In the genomic region with DNA sequence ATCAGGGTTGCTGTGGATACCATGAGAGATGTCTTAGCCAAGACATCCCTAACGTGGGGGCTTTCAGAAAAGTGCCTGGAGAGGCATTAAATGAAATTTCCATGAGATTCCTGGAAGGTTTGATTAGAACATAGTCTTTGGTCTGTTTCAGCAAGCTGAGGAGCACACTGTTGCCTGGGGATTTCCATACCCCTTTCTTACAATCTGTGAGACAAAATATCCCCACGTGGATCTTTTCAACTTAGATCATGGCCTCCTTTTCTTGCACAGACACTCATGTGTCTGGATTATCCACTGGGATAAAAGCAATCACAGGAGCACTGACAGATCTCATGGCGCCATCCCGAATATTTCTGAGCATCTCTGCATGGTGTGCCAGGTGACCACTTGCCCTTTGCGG, we compare ENCODE assay signal across 24 cellular contexts. TPM values are rescaled to one million over a fixed set of nuclear protein-coding genes. Genes with fewer than 3 reads are reported as not detected.
"Had no signal": no experiment of that assay in that cellular context is flagged by ENCODE, and none has a peak within 500 bp of the region (broad histone marks: within the 10 kb centered on the region; RNA-seq: fewer than 3 reads in every experiment).

No MANE protein-coding gene starts in this region.

- H3K36me3 Mint-ChIP-seq: activated CD4-positive, alpha-beta memory T cell treated with anti-CD3 and anti-CD28 coated beads for 36 hours; activated naive CD4-positive, alpha-beta T cell treated with anti-CD3 and anti-CD28 coated beads, Interleukin-2, amount 50 U/mL, for 72 hours had no signal

- H3K9me3 Mint-ChIP-seq: activated CD4-positive, alpha-beta memory T cell treated with anti-CD3 and anti-CD28 coated beads for 36 hours; activated CD4-positive, alpha-beta T cell treated with anti-CD3 and anti-CD28 coated beads, Interleukin-2, amount 10 ng/mL, durations not matched to agents 24 days and 14 days; activated naive CD4-positive, alpha-beta T cell treated with anti-CD3 and anti-CD28 coated beads for 36 hours; activated T-cell treated with anti-CD3 and anti-CD28 coated beads, Interleukin-2, amount 50 U/mL, for 4 hours; activated T-helper 1 cell treated with anti-CD3 and anti-CD28 coated beads, Interleukin-12 subunit alpha, Interleukin-12 subunit beta, Interleukin-2, Interleukin-4 antibody, amounts not matched to agents 30 ng/mL and 10 ng/mL and 1 ng/mL, durations not matched to agents 14 hours and 24 hours and 36 hours; central memory CD8-positive, alpha-beta T cell had no signal

- H3K27ac Mint-ChIP-seq: activated CD4-positive, alpha-beta memory T cell treated with anti-CD3 and anti-CD28 coated beads for 36 hours; activated CD4-positive, alpha-beta T cell treated with anti-CD3 and anti-CD28 coated beads, Interleukin-2, amount 10 ng/mL, durations not matched to agents 24 days and 14 days; activated naive CD4-positive, alpha-beta T cell treated with anti-CD3 and anti-CD28 coated beads for 36 hours; activated naive CD4-positive, alpha-beta T cell treated with anti-CD3 and anti-CD28 coated beads, Interleukin-2, amount 50 U/mL, for 72 hours; activated T-helper 1 cell treated with anti-CD3 and anti-CD28 coated beads, Interleukin-12 subunit alpha, Interleukin-12 subunit beta, Interleukin-2, Interleukin-4 antibody, amounts not matched to agents 30 ng/mL and 10 ng/mL and 1 ng/mL, durations not matched to agents 14 hours and 24 hours and 36 hours had no signal

- H3K27me3 Mint-ChIP-seq: activated CD4-positive, alpha-beta memory T cell treated with anti-CD3 and anti-CD28 coated beads for 36 hours; activated CD4-positive, alpha-beta T cell treated with anti-CD3 and anti-CD28 coated beads, Interleukin-2, amount 10 ng/mL, durations not matched to agents 24 days and 14 days; central memory CD8-positive, alpha-beta T cell had no signal

- ATAC-seq: activated naive CD4-positive, alpha-beta T cell treated with anti-CD3 and anti-CD28 coated beads, Interleukin-2, amount 50 U/mL, for 72 hours; activated T-cell treated with anti-CD3 and anti-CD28 coated beads, Interleukin-2, amount 50 U/mL, for 4 hours; K562; Panc1 had no signal

- H3K4me3 ChIP-seq: ascending aorta, cardiac muscle cell, K562, SJCRH30, SK-N-MC had no signal

- H3K27ac ChIP-seq: ascending aorta, cardiac muscle cell, SJCRH30, SK-N-MC had no signal

- H3K27me3 ChIP-seq: ascending aorta, cardiac muscle cell had no signal

- H3K9me3 ChIP-seq: ascending aorta, SJCRH30 had no signal

- H3K36me3 ChIP-seq: ascending aorta, cardiac muscle cell, SJCRH30 had no signal

- DNase-seq: activated CD4-positive, alpha-beta memory T cell treated with anti-CD3 and anti-CD28 coated beads for 36 hours; activated CD4-positive, alpha-beta T cell treated with anti-CD3 and anti-CD28 coated beads, Interleukin-2, amount 10 ng/mL, durations not matched to agents 24 days and 14 days; activated CD8-positive, alpha-beta memory T cell treated with anti-CD3 and anti-CD28 coated beads, Interleukin-2, amount 50 U/mL, for 4 hours; activated gamma-delta T cell treated with Interleukin-2 at 50 U/mL for 16 hours; activated naive CD4-positive, alpha-beta T cell treated with anti-CD3 and anti-CD28 coated beads for 36 hours; activated T-cell treated with anti-CD3 and anti-CD28 coated beads for 4 hours; activated T-cell treated with anti-CD3 and anti-CD28 coated beads, Interleukin-2, amount 50 U/mL, for 4 hours; amniotic stem cell; NCI-H1105; NCI-H1436 had no signal

- H3K4me1 ChIP-seq: ascending aorta, SJCRH30 had no signal

- H3K4me3 Mint-ChIP-seq: activated CD4-positive, alpha-beta memory T cell treated with anti-CD3 and anti-CD28 coated beads for 36 hours; activated CD4-positive, alpha-beta T cell treated with anti-CD3 and anti-CD28 coated beads, Interleukin-2, amount 10 ng/mL, durations not matched to agents 24 days and 14 days; activated naive CD4-positive, alpha-beta T cell treated with anti-CD3 and anti-CD28 coated beads for 36 hours; activated T-cell treated with anti-CD3 and anti-CD28 coated beads, Interleukin-2, amount 50 U/mL, for 4 hours; activated T-helper 1 cell treated with anti-CD3 and anti-CD28 coated beads, Interleukin-12 subunit alpha, Interleukin-12 subunit beta, Interleukin-2, Interleukin-4 antibody, amounts not matched to agents 30 ng/mL and 10 ng/mL and 1 ng/mL, durations not matched to agents 14 hours and 24 hours and 36 hours; central memory CD8-positive, alpha-beta T cell had no signal

RNA-seq across cellular contexts. Expression of a gene that starts 41.7 kb away (rescaled TPM):
- total RNA-seq: activated CD4-positive, alpha-beta memory T cell treated with anti-CD3 and anti-CD28 coated beads for 36 hours; activated CD4-positive, alpha-beta T cell treated with anti-CD3 and anti-CD28 coated beads, Interleukin-2, amount 10 ng/mL, durations not matched to agents 24 days and 14 days; activated naive CD4-positive, alpha-beta T cell treated with anti-CD3 and anti-CD28 coated beads for 36 hours; activated naive CD4-positive, alpha-beta T cell treated with anti-CD3 and anti-CD28 coated beads, Interleukin-2, amount 50 U/mL, for 72 hours; activated T-cell treated with anti-CD3 and anti-CD28 coated beads, Interleukin-2, amount 50 U/mL, for 4 hours; activated T-helper 1 cell treated with anti-CD3 and anti-CD28 coated beads, Interleukin-12 subunit alpha, Interleukin-12 subunit beta, Interleukin-2, Interleukin-4 antibody, amounts not matched to agents 30 ng/mL and 10 ng/mL and 1 ng/mL, durations not matched to agents 14 hours and 24 hours and 36 hours; ascending aorta; cardiac muscle cell; K562; MCF 10A; NCI-H460; RPMI7951; SJCRH30; T-helper 1 cell treated with Interleukin-12 subunit alpha and Interleukin-12 subunit beta and Interleukin-4 antibody, amounts not matched to agents 30 ng/mL and 1 ng/mL, for 36 hours; T-helper 2 cell treated with Interferon-gamma antibody and Interleukin-4, amounts not matched to agents 100 ng/mL and 5 ng/mL, for 36 hours had no signal
- polyA plus RNA-seq: cardiac muscle cell, K562 had no signal
